ENCODE assay signal across 19 cellular contexts in genomic region chr6:75813476-75814250, GRCh38.
DNase-seq lines count a peak whose midpoint lies in the region; ATAC-seq and TF ChIP-seq lines count a peak whose summit lies in the region.
"Had no signal": no experiment of that assay in that cellular context is flagged by ENCODE, and none has a peak within 500 bp of the region (broad histone marks: within the 10 kb centered on the region; RNA-seq: fewer than 3 reads in every experiment).

No MANE protein-coding gene starts in this region.

- no peak overlapping the region for H3K9ac ChIP-seq in mammary epithelial cell (ENCODE audit: insufficient read depth, low read length)
- H3K9ac ChIP-seq: BLaER1 treated with 17β-estradiol and CSF1 and Interleukin-3, amounts not matched to agents 10 nM and 100 nM had no signal

- no peaks in the 10 kb centered on the region for H4K20me1 ChIP-seq in mammary epithelial cell (ENCODE audit: insufficient read depth, low read length)
- H4K20me1 ChIP-seq: BLaER1 treated with 17β-estradiol and CSF1 and Interleukin-3, amounts not matched to agents 10 nM and 100 nM had no signal

- H3K4me1 Mint-ChIP-seq in mesothelial cell of epicardium = peaks cover 53% of the 10 kb centered on the region
- H3K4me1 Mint-ChIP-seq in type B pancreatic cell (ENCODE audit: unreplicated experiment) = peaks cover 15% of the 10 kb centered on the region

- WGBS in mammary epithelial cell (ENCODE audit: low coverage, missing lambda C conversion rate) = 87% methylated on average over 7 of the region's 8 CpGs

- intact Hi-C loops in mammary epithelial cell (cut with micrococcal nuclease) (no loop called here), breast epithelium (cut with DNase I; ENCODE audit: low total_unique reads) (no loop called here)

- DNase-seq in mammary epithelial cell = peak; percentile 68
- no peak for DNase-seq in breast epithelium (ENCODE audit: low spot score in 2 of 2)
- DNase-seq in mesothelial cell of epicardium (ENCODE audit: low spot score in 2 of 2, unreplicated experiment in 2 of 2) = no peak
- DNase-seq in type B pancreatic cell (ENCODE audit: extremely low spot score, unreplicated experiment) = no peak
- DNase-seq in NCI-H2171 treated with DMSO at 0.1 percent for 48 hours (lab: John Stamatoyannopoulos, UW) = no peak
- no peak for DNase-seq in hepatic stellate cell (ENCODE audit: low spot score)
- DNase-seq: 8988T; DMS153; EL; MV-4-11; NCI-H1436 treated with DMSO at 0.1 percent for 48 hours; NCI-H2081 treated with DMSO at 0.1 percent for 48 hours; NCI-H2227 treated with DMSO at 0.1 percent for 48 hours; NCI-H526; NK-92 treated with Interleukin-12 subunit alpha and Interleukin-12 subunit beta, amount 100 ng/mL, for 24 hours had no signal

- in situ Hi-C loops in mammary epithelial cell (cut with MboI; ENCODE audit: low sequenced_read_pairs in 2 of 2) = no loop called here

- H3K4me1 ChIP-seq in mammary epithelial cell (ENCODE audit: insufficient read depth, low read length) (peaks cover 5% of the 10 kb centered on the region), breast epithelium (peaks cover 0 to 4% of the 10 kb centered on the region in 2 donors)
- H3K4me1 ChIP-seq: BLaER1 treated with 17β-estradiol and CSF1 and Interleukin-3, amounts not matched to agents 10 nM and 100 nM; HAP-1 had no signal

- peak overlapping the region; percentile 86 for H3K27ac Mint-ChIP-seq in mesothelial cell of epicardium
- peak overlapping the region; percentile 70 for H3K27ac Mint-ChIP-seq in type B pancreatic cell

- H2AFZ ChIP-seq in mammary epithelial cell (ENCODE audit: low read depth, low read length) = no peak overlapping the region

- TF ChIP-seq POLR2A in breast epithelium (IDR thresholded peaks at IDR 0.05) = no peak

- H3K9me3 Mint-ChIP-seq in mesothelial cell of epicardium (peaks cover 6% of the 10 kb centered on the region), type B pancreatic cell (peaks cover 4% of the 10 kb centered on the region)

- no peaks in the 10 kb centered on the region for H3K27me3 Mint-ChIP-seq in mesothelial cell of epicardium (ENCODE audit: low read depth)
- no peaks in the 10 kb centered on the region for H3K27me3 Mint-ChIP-seq in type B pancreatic cell

- dilution Hi-C loops in mammary epithelial cell (cut with HindIII; ENCODE audit: low sequenced_read_pairs) = no loop called here

- no TSS peak for BruUV-seq in mammary epithelial cell (replicated peaks; lab: Mats Ljungman, UMichigan)

- H3K9me3 ChIP-seq in mammary epithelial cell (replicated peaks; ENCODE audit: insufficient read depth, low read length) (no peaks in the 10 kb centered on the region), breast epithelium (no peaks in the 10 kb centered on the region)
- H3K9me3 ChIP-seq: BLaER1 treated with 17β-estradiol and CSF1 and Interleukin-3, amounts not matched to agents 10 nM and 100 nM; HAP-1 had no signal

- H3K27ac ChIP-seq in mammary epithelial cell (ENCODE audit: insufficient read depth, low read depth, low read length) (no peak overlapping the region), breast epithelium (no peak overlapping the region)
- H3K27ac ChIP-seq: BLaER1 treated with 17β-estradiol and CSF1 and Interleukin-3, amounts not matched to agents 10 nM and 100 nM had no signal

- no peak overlapping the region for H3K4me2 ChIP-seq in mammary epithelial cell (ENCODE audit: insufficient read depth, low read depth, low read length)
- H3K4me2 ChIP-seq: BLaER1 treated with 17β-estradiol and CSF1 and Interleukin-3, amounts not matched to agents 10 nM and 100 nM had no signal

- H3K4me3 Mint-ChIP-seq in mesothelial cell of epicardium (no peak overlapping the region), type B pancreatic cell (no peak overlapping the region)

- TF ChIP-seq CTCF in mammary epithelial cell (conservative IDR thresholded peaks at IDR 0.05 in 1 of 2, IDR thresholded peaks at IDR 0.05 in 1 of 2; ENCODE audit: extremely low read depth in 1 of 2, insufficient read depth in 1 of 2, low read depth in 1 of 2, low read length in 2 of 2) (no peak), breast epithelium (IDR thresholded peaks at IDR 0.05) (no peak), mesothelial cell of epicardium (IDR thresholded peaks at IDR 0.05; ENCODE audit: unreplicated experiment) (no peak), type B pancreatic cell (conservative IDR thresholded peaks at IDR 0.05) (no peak)

- ATAC-seq in esophagus mucosa (peak; percentile 31), GM21723 (IDR thresholded peaks at IDR 0.05; ENCODE audit: unreplicated experiment) (no peak)

- peaks cover 12% of the 10 kb centered on the region for H3K36me3 Mint-ChIP-seq in mesothelial cell of epicardium
- H3K36me3 Mint-ChIP-seq in type B pancreatic cell = peaks cover 16% of the 10 kb centered on the region

- CTCF ChIA-PET in mammary epithelial cell (lab: Charles Lee; ENCODE audit: low non-redundant PET) = no interaction called here

- H3K27me3 ChIP-seq in mammary epithelial cell (ENCODE audit: insufficient read depth, low read length) (no peaks in the 10 kb centered on the region), breast epithelium (no peaks in the 10 kb centered on the region)
- H3K27me3 ChIP-seq: BLaER1 treated with 17β-estradiol and CSF1 and Interleukin-3, amounts not matched to agents 10 nM and 100 nM had no signal

- H3K79me2 ChIP-seq in mammary epithelial cell (ENCODE audit: insufficient read depth, low read length) = peaks cover 38% of the 10 kb centered on the region

- H3K36me3 ChIP-seq in mammary epithelial cell (ENCODE audit: insufficient read depth, low read length) (no peaks in the 10 kb centered on the region), breast epithelium (no peaks in the 10 kb centered on the region)
- H3K36me3 ChIP-seq: BLaER1 treated with 17β-estradiol and CSF1 and Interleukin-3, amounts not matched to agents 10 nM and 100 nM; HAP-1 had no signal

- H3K4me3 ChIP-seq in mammary epithelial cell (replicated peaks in 1 of 3; ENCODE audit: insufficient read depth in 1 of 3, low read depth in 2 of 3, low read length in 3 of 3) (no peak overlapping the region), breast epithelium (no peak overlapping the region)
- H3K4me3 ChIP-seq: BLaER1 treated with 17β-estradiol and CSF1 and Interleukin-3, amounts not matched to agents 10 nM and 100 nM; HAP-1 had no signal
